8 cellular contexts compared by ENCODE assay signal in genomic region chr17:82751571-82752370, GRCh38. TPM values are rescaled to one million over a fixed set of nuclear protein-coding genes. Genes with fewer than 3 reads are reported as not detected.
DNase-seq lines count a peak whose midpoint lies in the region; ATAC-seq and TF ChIP-seq lines count a peak whose summit lies in the region.

Gene TBCD (plus strand): TSS chr17:82752065. CDS start chr17:82752194, 129 bp downstream.

- peaks cover 36% of the 10 kb centered on the region for H3K4me1 Mint-ChIP-seq in GM23338
- peaks cover 28% of the 10 kb centered on the region for H3K4me1 Mint-ChIP-seq in nephron

- peak within 1 kb of the TSS; percentile 67 for H2AFZ ChIP-seq in DND-41 (ENCODE audit: low read depth, low read length)
- H2AFZ ChIP-seq in GM23338, result no peak within 1 kb of the TSS; the same call in 1 of the 2 replicates

- peak; percentile 11 for TF ChIP-seq CTCF in DND-41 (IDR thresholded peaks at IDR 0.05; ENCODE audit: borderline replicate concordance, extremely low read depth, low read length, poor library complexity, severe bottlenecking)
- no peak for TF ChIP-seq CTCF in GM23338 (conservative IDR thresholded peaks at IDR 0.05; ENCODE audit: low read depth in 2 of 2)
- no peak for TF ChIP-seq CTCF in fibroblast of pulmonary artery (IDR thresholded peaks at IDR 0.05; ENCODE audit: low read length, missing control alignments)
- no peak for TF ChIP-seq CTCF in nephron (IDR thresholded peaks at IDR 0.05; ENCODE audit: unreplicated experiment in 3 of 3)

- H3K27ac Mint-ChIP-seq in GM23338, result no peak within 1 kb of the TSS
- peak within 1 kb of the TSS in 2 of 3 experiments; percentile 54 to 64 for H3K27ac Mint-ChIP-seq in nephron

- H3K4me2 ChIP-seq in DND-41 (ENCODE audit: insufficient read depth, low read length) (peak within 1 kb of the TSS; percentile 94), GM23338 (peak within 1 kb of the TSS; percentile 96)

- 0 out of 2 replicates have a peak, but pooled peaks cover 5% of the 10 kb centered on the region for H3F3A ChIP-seq in GM23338 (replicated peaks; ENCODE audit: low read depth)

- H3K36me3 Mint-ChIP-seq in GM23338 (ENCODE audit: low read depth) (peaks cover 26% of the 10 kb centered on the region), nephron (ENCODE audit: low read depth) (peaks cover 20% of the 10 kb centered on the region)

- ATAC-seq in DND-41 (ENCODE audit: insufficient read depth, low read depth) (peak; percentile 86), GM23338 (peak; percentile 42)

- H3K79me2 ChIP-seq in DND-41 (ENCODE audit: insufficient read depth, low read length), result peaks cover 46% of the 10 kb centered on the region
- peaks cover 32% of the 10 kb centered on the region for H3K79me2 ChIP-seq in GM23338 (replicated peaks; ENCODE audit: insufficient read depth)

- H3K9ac ChIP-seq in DND-41 (ENCODE audit: low read depth, low read length), result peak within 1 kb of the TSS; percentile 82

- H3K4me3 ChIP-seq in DND-41 (ENCODE audit: low read depth in 1 of 2, low read length in 2 of 2) (peak within 1 kb of the TSS; percentile 51 to 84), GM23338 (peak within 1 kb of the TSS; percentile 93), fibroblast of pulmonary artery (replicated peaks; ENCODE audit: low read depth, low read length) (peak within 1 kb of the TSS; percentile 74)

- H3K27me3 ChIP-seq in DND-41 (ENCODE audit: insufficient read depth, low read length, poor library complexity) (no peaks in the 10 kb centered on the region), GM23338 (ENCODE audit: insufficient read depth) (peaks cover 17% of the 10 kb centered on the region)

- H3K36me3 ChIP-seq in DND-41 (ENCODE audit: insufficient read depth, low read length) (peaks cover 24% of the 10 kb centered on the region), GM23338 (ENCODE audit: insufficient read depth) (peaks cover 2% of the 10 kb centered on the region; the same call in 1 of the 2 replicates)

- H3K4me1 ChIP-seq in DND-41 (ENCODE audit: insufficient read depth, low read length) (peaks cover 30% of the 10 kb centered on the region), GM23338 (ENCODE audit: insufficient read depth) (peaks cover 24% of the 10 kb centered on the region)

- no peaks in the 10 kb centered on the region for H3K9me3 ChIP-seq in DND-41 (ENCODE audit: insufficient read depth, low read length, severe bottlenecking)

- no peaks in the 10 kb centered on the region for H3K9me2 ChIP-seq in GM23338 (ENCODE audit: insufficient read depth)

- peak; percentile 89 for DNase-seq in DND-41
- DNase-seq in GM23338 (ENCODE audit: low spot score), result peak; percentile 87
- peak; percentile 87 for DNase-seq in LHCN-M2 (ENCODE audit: low read depth)
- peak; percentile 83 for DNase-seq in SHP77 treated with DMSO at 0.1 percent for 48 hours (lab: John Stamatoyannopoulos, UW)
- DNase-seq in activated effector memory CD4-positive, alpha-beta T cell treated with Interleukin-2 at 50 U/mL for 16 hours, result peak; percentile 82
- DNase-seq in fibroblast of pulmonary artery (ENCODE audit: low read depth), result peak; percentile 92
- DNase-seq in stimulated activated naive CD4-positive, alpha-beta T cell treated with Interleukin-2 at 50 U/mL for 16 hours (lab: John Stamatoyannopoulos, UW), result peak; percentile 89

- peak within 1 kb of the TSS; percentile 84 for H3K27ac ChIP-seq in DND-41 (ENCODE audit: low read length)
- H3K27ac ChIP-seq in GM23338 (ENCODE audit: low read depth), result no peak within 1 kb of the TSS

- H3K27me3 Mint-ChIP-seq in GM23338 (ENCODE audit: insufficient read depth, low read depth, poor library complexity), result peaks cover 22% of the 10 kb centered on the region
- H3K27me3 Mint-ChIP-seq in nephron (ENCODE audit: low read depth), result peaks cover 6% of the 10 kb centered on the region

- peak within 1 kb of the TSS; percentile 91 for H3K4me3 Mint-ChIP-seq in GM23338
- H3K4me3 Mint-ChIP-seq in nephron, result peak within 1 kb of the TSS; percentile 83 to 90 (median 86)

- H3K9me3 Mint-ChIP-seq in GM23338 (peaks cover 7% of the 10 kb centered on the region; the same call in 2 of the 3 replicates), nephron (peaks cover 13% of the 10 kb centered on the region)

- H4K20me1 ChIP-seq in DND-41 (ENCODE audit: insufficient read depth, low read length) (peaks cover 33% of the 10 kb centered on the region; the same call in 1 of the 2 replicates), GM23338 (replicated peaks; ENCODE audit: insufficient read depth) (no peaks in the 10 kb centered on the region; the same call in 1 of the 2 replicates)

TF ChIP-seq in GM23338, 12 proteins besides CTCF, POLR2A, EP300 and RAD21 (continues in another document):
- TF ChIP-seq EZH2 (IDR thresholded peaks at IDR 0.05; ENCODE audit: low read depth, unreplicated experiment), result no peak
- peak; percentile 48; the same call in 1 of the 2 replicates for TF ChIP-seq CREB1 (CRISPR knock-in tag; IDR thresholded peaks at IDR 0.05; ENCODE audit: low read depth)
- peak; percentile 74 for TF ChIP-seq POLR2AphosphoS5 (IDR thresholded peaks at IDR 0.05; ENCODE audit: low read depth)
- TF ChIP-seq ZNF462 (CRISPR knock-in tag; IDR thresholded peaks at IDR 0.05), result no peak
- TF ChIP-seq ETS1 (IDR thresholded peaks at IDR 0.05), result 0 out of 2 replicates have a peak, but pooled peaks have one; percentile 65

RNA-seq across cellular contexts. Expression of gene TBCD, which starts in this region (rescaled TPM):
- 116 and 122 TPM in 2 replicates for total RNA-seq in GM23338 (2014; rRNA removed; shearing (Covaris generic))
- 72.4 and 75.0 TPM in 2 replicates for polyA plus RNA-seq in GM23338 (2016; fragmentation: Nextera tagmentation; extraction: Ambion mirVana)
- total RNA-seq in LHCN-M2 (2014; rRNA removed), result 27.0 and 46.2 TPM in 2 replicates
- 65.5 TPM for polyA plus RNA-seq in LHCN-M2 (2012)
